Comparison of ENCODE assay signal across 19 cellular contexts in the genomic region with DNA sequence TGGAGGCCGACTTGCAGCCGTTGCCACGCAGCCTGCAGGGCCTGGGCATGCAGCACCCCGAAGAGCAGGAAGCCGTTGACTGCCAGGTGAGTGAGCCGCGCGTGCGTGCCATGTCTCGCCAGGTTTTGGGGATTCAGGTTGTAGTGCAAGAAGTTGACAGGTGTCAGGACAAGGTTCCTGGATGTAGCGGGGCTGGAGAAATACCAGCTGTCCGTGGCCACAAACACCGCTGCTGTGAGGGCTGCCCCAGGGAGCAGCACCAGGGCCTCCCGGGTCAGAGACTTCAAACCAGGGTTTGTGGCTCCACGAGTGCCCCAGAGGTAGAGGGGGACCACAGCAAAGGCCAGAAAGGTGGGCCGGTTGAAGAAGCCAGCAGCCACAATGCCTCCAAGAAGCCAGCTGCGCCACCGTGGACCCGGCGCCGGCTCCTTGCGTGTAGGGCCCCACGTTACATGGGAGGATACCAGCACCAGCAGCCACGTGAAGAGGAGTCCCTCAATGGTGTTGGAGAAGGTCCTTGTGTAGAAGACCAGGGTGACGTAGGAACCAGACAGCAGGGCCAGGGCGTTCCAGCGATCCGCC. TPM values are rescaled to one million over a fixed set of nuclear protein-coding genes. Genes with fewer than 3 reads are reported as not detected.
DNase-seq lines count a peak whose midpoint lies in the region; ATAC-seq, FAIRE-seq and TF ChIP-seq lines count a peak whose summit lies in the region.
"Had no signal": no experiment of that assay in that cellular context is flagged by ENCODE, and none has a peak within 500 bp of the region (broad histone marks: within the 10 kb centered on the region; RNA-seq: fewer than 3 reads in every experiment).

No MANE protein-coding gene starts in this region.

- H3K4me1 Mint-ChIP-seq in stimulated activated memory B cell treated with anti-CD40 and anti-IgM and Interleukin-4, amounts not matched to agents 10 μg/mL and 1 μg/mL and 100 μg/mL, for 72 hours: peaks cover 36% of the 10 kb centered on the region

- H3K27ac Mint-ChIP-seq in stimulated activated memory B cell treated with anti-CD40 and anti-IgM and Interleukin-4, amounts not matched to agents 10 μg/mL and 1 μg/mL and 100 μg/mL, for 72 hours: no peak overlapping the region
- H3K27ac Mint-ChIP-seq: B cell; CD4-positive, alpha-beta T cell had no signal

- H3K18ac ChIP-seq in mesenchymal stem cell (ENCODE audit: low read depth in 1 of 2, low read length in 2 of 2): no peak overlapping the region

- H3K36me3 Mint-ChIP-seq in stimulated activated memory B cell treated with anti-CD40 and anti-IgM and Interleukin-4, amounts not matched to agents 10 μg/mL and 1 μg/mL and 100 μg/mL, for 72 hours: peaks cover 15% of the 10 kb centered on the region
- H3K36me3 Mint-ChIP-seq: IgD-negative memory B cell had no signal

- WGBS in HepG2 (ENCODE audit: low lambda C conversion rate): 77% methylated on average over 18 of the region's 28 CpGs
- 40% methylated on average over 1 of the region's 28 CpGs for WGBS in right lobe of liver (ENCODE audit: insufficient coverage, low coverage, low lambda C conversion rate, missing lambda C conversion rate)
- 90% methylated on average over 28 of the region's 28 CpGs for WGBS in mesenchymal stem cell

- no peak for TF ChIP-seq EP300 in HepG2 (IDR thresholded peaks at IDR 0.05; ENCODE audit: low read depth in 2 of 2, low read length in 2 of 2)
- TF ChIP-seq EP300 in HepG2 (CRISPR knock-in tag; IDR thresholded peaks at IDR 0.05; ENCODE audit: borderline replicate concordance): no peak

- peak overlapping the region; percentile 24; the same call in 1 of the 2 replicates for H3K9ac ChIP-seq in HepG2 (ENCODE audit: insufficient read depth, low read depth, low read length)
- peak overlapping the region; percentile 13 for H3K9ac ChIP-seq in mesenchymal stem cell (ENCODE audit: low read length)

- no peaks in the 10 kb centered on the region for H3K9me3 Mint-ChIP-seq in stimulated activated memory B cell treated with anti-CD40 and anti-IgM and Interleukin-4, amounts not matched to agents 10 μg/mL and 1 μg/mL and 100 μg/mL, for 72 hours
- H3K9me3 Mint-ChIP-seq: CD4-positive, alpha-beta T cell; IgD-negative memory B cell had no signal

- H3K36me3 ChIP-seq in HepG2 (replicated peaks in 1 of 2; ENCODE audit: control insufficient read depth in 1 of 2, insufficient read depth in 2 of 2, low read length in 2 of 2) (peaks cover 0 to 3% of the 10 kb centered on the region in 2 experiments; a peak in 1 of 5 replicates), right lobe of liver (no peaks in the 10 kb centered on the region), WERI-Rb-1 (no peaks in the 10 kb centered on the region), mesenchymal stem cell (ENCODE audit: control insufficient read depth in 1 of 2, insufficient read depth in 2 of 2, low read depth in 1 of 2, low read length in 2 of 2) (peaks cover 19% of the 10 kb centered on the region in 2 experiments)

- H2AFZ ChIP-seq in HepG2 (ENCODE audit: low read length) (no peak overlapping the region), mesenchymal stem cell (ENCODE audit: low read depth, low read length) (no peak overlapping the region)

- H3K4me3 Mint-ChIP-seq in stimulated activated memory B cell treated with anti-CD40 and anti-IgM and Interleukin-4, amounts not matched to agents 10 μg/mL and 1 μg/mL and 100 μg/mL, for 72 hours: no peak overlapping the region
- H3K4me3 Mint-ChIP-seq: B cell; CD4-positive, alpha-beta T cell; IgD-negative memory B cell had no signal

- no peak overlapping the region for H4K91ac ChIP-seq in mesenchymal stem cell (ENCODE audit: low read length)

- peaks cover 97% of the 10 kb centered on the region for H3K4me1 ChIP-seq in HepG2 (ENCODE audit: insufficient read depth, low read length)
- peaks cover 0 to 8% (median 2%) of the 10 kb centered on the region in 4 donors for H3K4me1 ChIP-seq in right lobe of liver
- H3K4me1 ChIP-seq in mesenchymal stem cell (ENCODE audit: control insufficient read depth, insufficient read depth, low read depth, low read length): peaks cover 8% of the 10 kb centered on the region

- H3K27me3 ChIP-seq in HepG2 (ENCODE audit: control insufficient read depth in 1 of 2, insufficient read depth in 2 of 2, low read length in 2 of 2) (peaks cover 0 to 3% of the 10 kb centered on the region in 2 experiments; a peak in 2 of 5 replicates), right lobe of liver (no peaks in the 10 kb centered on the region), WERI-Rb-1 (ENCODE audit: insufficient read depth, low read depth, severe bottlenecking) (no peaks in the 10 kb centered on the region), mesenchymal stem cell (ENCODE audit: control insufficient read depth in 1 of 2, insufficient read depth in 1 of 2, low read length in 2 of 2) (peaks cover 0 to 3% of the 10 kb centered on the region in 2 experiments)

- in situ Hi-C loops in HepG2 (cut with HindIII; ENCODE audit: extremely low pct_ligation_motif_present, low pct_unique_long_range_greater_than_20kb): no loop called here

- no peaks in the 10 kb centered on the region for H3K27me3 Mint-ChIP-seq in stimulated activated memory B cell treated with anti-CD40 and anti-IgM and Interleukin-4, amounts not matched to agents 10 μg/mL and 1 μg/mL and 100 μg/mL, for 72 hours
- H3K27me3 Mint-ChIP-seq: B cell; CD4-positive, alpha-beta T cell; IgD-negative memory B cell had no signal

- TF ChIP-seq RAD21 in HepG2 (CRISPR knock-in tag; IDR thresholded peaks at IDR 0.05): no peak

- H3K4me3 ChIP-seq in HepG2 (replicated peaks in 1 of 3; ENCODE audit: insufficient read depth in 1 of 3, low read depth in 2 of 3, low read length in 3 of 3): peak overlapping the region in 1 of 3 experiments; percentile 44; a peak in 1 of 6 replicates
- no peak overlapping the region for H3K4me3 ChIP-seq in right lobe of liver
- no peak overlapping the region for H3K4me3 ChIP-seq in WERI-Rb-1 (ENCODE audit: low read depth, low read length)
- H3K4me3 ChIP-seq in mesenchymal stem cell (ENCODE audit: insufficient read depth in 1 of 2, low read depth in 1 of 2, low read length in 2 of 2): no peak overlapping the region
- H3K4me3 ChIP-seq: HAP-1 had no signal

- no peak overlapping the region for H2BK120ac ChIP-seq in mesenchymal stem cell (ENCODE audit: low read depth, low read length)

- FAIRE-seq in HepG2 (lab: Jason Lieb, UNC): no peak
- FAIRE-seq: A204.1, D721Med, G401.6, GM12891 had no signal

- no peak for TF ChIP-seq CTCF in HepG2 (CRISPR knock-in tag; IDR thresholded peaks at IDR 0.05)
- no peak for TF ChIP-seq CTCF in right lobe of liver (IDR thresholded peaks at IDR 0.05)
- TF ChIP-seq CTCF in WERI-Rb-1 (IDR thresholded peaks at IDR 0.05; ENCODE audit: low read depth, low read length): no peak

- CTCF ChIA-PET in HepG2 (lab: Yijun Ruan, JAX; ENCODE audit: low intra/inter-chr PET ratio, low total read pairs): interaction anchor here (1.9 kb wide), 1 partner anchor 22 kb away, joined by 15 read pairs; a partner anchor contains a TSS

- H3K79me1 ChIP-seq in mesenchymal stem cell (replicated peaks; ENCODE audit: low read length, poor library complexity, severe bottlenecking): peaks cover 8% of the 10 kb centered on the region

- H2BK12ac ChIP-seq in mesenchymal stem cell (ENCODE audit: low read length in 2 of 2): no peak overlapping the region

- no peak overlapping the region for H2BK15ac ChIP-seq in mesenchymal stem cell (ENCODE audit: low read depth, poor library complexity, severe bottlenecking)

- no peak for DNase-seq in HepG2 (ENCODE audit: low spot score)
- DNase-seq in right lobe of liver: no peak
- no peak for DNase-seq in WERI-Rb-1
- no peak for DNase-seq in mesenchymal stem cell
- no peak for DNase-seq in anterior cingulate cortex (lab: John Stamatoyannopoulos, UW)
- DNase-seq: C1 segment of cervical spinal cord; CD4-positive, alpha-beta T cell; DMS153; DMS79 treated with DMSO at 0.1 percent for 48 hours; GOT3 had no signal

- no peak overlapping the region for H2AK5ac ChIP-seq in mesenchymal stem cell (ENCODE audit: low read length, severe bottlenecking)

- BruUV-seq in HepG2 (replicated peaks; lab: Mats Ljungman, UMichigan): no TSS peak

- ATAC-seq in HepG2 (no peak; the same call in 2 of the 3 replicates), right lobe of liver (no peak), HG02610 (IDR thresholded peaks at IDR 0.05; ENCODE audit: unreplicated experiment) (no peak)
- peak; percentile 20 for ATAC-seq in stimulated activated memory B cell treated with anti-CD40 and anti-IgM and Interleukin-4, amounts not matched to agents 10 μg/mL and 1 μg/mL and 100 μg/mL, for 72 hours

- H3K4me2 ChIP-seq in HepG2 (ENCODE audit: low read depth, low read length) (peak overlapping the region; percentile 52), mesenchymal stem cell (ENCODE audit: low read length, poor library complexity, severe bottlenecking) (no peak overlapping the region)

- intact Hi-C loops in HepG2 (cut with micrococcal nuclease; ENCODE audit: unreplicated experiment): loop anchor here (2.0 kb wide), 2 partner anchors 23 to 109 kb away; no protein-coding TSS in a partner anchor
- intact Hi-C loops in right lobe of liver (cut with DNase I): loop anchor here in 1 of 2 donors (10.0 kb wide), 1 partner anchor 83 kb away; a partner anchor contains a TSS

- TF ChIP-seq POLR2A in HepG2 (IDR thresholded peaks at IDR 0.05; ENCODE audit: insufficient read depth in 1 of 2, low read depth in 2 of 2, low read length in 2 of 2): no peak
- TF ChIP-seq POLR2A in right lobe of liver (IDR thresholded peaks at IDR 0.05): no peak

- no peak overlapping the region for H2BK5ac ChIP-seq in mesenchymal stem cell (ENCODE audit: low read depth, low read length, poor library complexity, severe bottlenecking)

- H3K14ac ChIP-seq in mesenchymal stem cell (ENCODE audit: low read length in 2 of 2): no peak overlapping the region

- H3K9me3 ChIP-seq in HepG2 (ENCODE audit: low read length) (no peaks in the 10 kb centered on the region), right lobe of liver (no peaks in the 10 kb centered on the region), WERI-Rb-1 (ENCODE audit: severe bottlenecking) (no peaks in the 10 kb centered on the region), mesenchymal stem cell (ENCODE audit: control insufficient read depth, low read length) (no peaks in the 10 kb centered on the region)
- H3K9me3 ChIP-seq: HAP-1 had no signal

- H4K8ac ChIP-seq in mesenchymal stem cell (ENCODE audit: low read length): no peak overlapping the region

- H3K27ac ChIP-seq in HepG2 (ENCODE audit: extremely low read length, insufficient read depth, low read length): peak overlapping the region; percentile 41
- H3K27ac ChIP-seq in right lobe of liver: no peak overlapping the region
- peak overlapping the region; percentile 33; the same call in 1 of the 2 replicates for H3K27ac ChIP-seq in WERI-Rb-1
- no peak overlapping the region for H3K27ac ChIP-seq in mesenchymal stem cell (ENCODE audit: low read length, poor library complexity, severe bottlenecking)

- POLR2A ChIA-PET in HepG2 (lab: Yijun Ruan, JAX): no interaction called here

- H4K20me1 ChIP-seq in HepG2 (ENCODE audit: insufficient read depth, low read length): no peaks in the 10 kb centered on the region; the same call in 1 of the 2 replicates

- no peak overlapping the region for H3K23ac ChIP-seq in mesenchymal stem cell (ENCODE audit: low read length in 2 of 2)

- H3K79me2 ChIP-seq in HepG2 (ENCODE audit: insufficient read depth, low read length): peaks cover 15% of the 10 kb centered on the region

- H3K4ac ChIP-seq in mesenchymal stem cell (ENCODE audit: low read depth in 1 of 2, low read length in 2 of 2): no peak overlapping the region

RNA-seq across cellular contexts. Expression of a gene that starts 5.6 kb away (rescaled TPM):
- 58.7 and 69.2 TPM in 2 replicates for total RNA-seq in HepG2 (2016; rRNA removed; fragmentation: Illumina TruSeq; extraction: Trizol)
- 14.8 and 15.0 TPM in 2 replicates for total RNA-seq in HepG2 (2016; cell fraction: cytosol; rRNA removed; fragmentation: Illumina TruSeq; extraction: Trizol; ENCODE audit: low read depth)
- 59.9 and 75.2 TPM in 2 replicates for total RNA-seq in HepG2 (2016; cell fraction: insoluble cytoplasmic fraction; rRNA removed; fragmentation: Illumina TruSeq; extraction: Trizol)
- 28.9 and 32.1 TPM in 2 replicates for total RNA-seq in HepG2 (2016; cell fraction: membrane; rRNA removed; fragmentation: Illumina TruSeq; extraction: Trizol)
- total RNA-seq in HepG2 (2016; cell fraction: nucleus; rRNA removed; fragmentation: Illumina TruSeq; extraction: Trizol): 32.0 and 37.9 TPM in 2 replicates
- 78.5 and 95.5 TPM in 2 replicates for polyA plus RNA-seq in HepG2 (2011; rRNA removed)
- 55.6 and 71.5 TPM in 2 replicates for polyA plus RNA-seq in HepG2 (2011; cell fraction: cytosol; rRNA removed)
- 68.9 and 76.8 TPM in 2 replicates for polyA plus RNA-seq in HepG2 (2011; cell fraction: nucleus; rRNA removed)
- 143 and 171 TPM in 2 replicates for polyA plus RNA-seq in HepG2 (2012)
- polyA plus RNA-seq in HepG2 (2016; cell fraction: cytosol; fragmentation: Illumina TruSeq; extraction: Trizol; ENCODE audit: low read depth): 10.8 and 12.4 TPM in 2 replicates
- 79.7 and 83.7 TPM in 2 replicates for polyA plus RNA-seq in HepG2 (2016; cell fraction: insoluble cytoplasmic fraction; fragmentation: Illumina TruSeq; extraction: Trizol; ENCODE audit: low read depth)
- polyA plus RNA-seq in HepG2 (2016; cell fraction: membrane; fragmentation: Illumina TruSeq; extraction: Trizol; ENCODE audit: low read depth): 23.3 and 24.5 TPM in 2 replicates
- polyA plus RNA-seq in HepG2 (2016; cell fraction: nucleus; fragmentation: Illumina TruSeq; extraction: Trizol; ENCODE audit: insufficient read depth, low read depth): 76.1 and 83.0 TPM in 2 replicates
- polyA minus RNA-seq in HepG2 (2011; rRNA and poly(A)+ RNA removed; ENCODE audit: low replicate concordance): 20.6 and 28.7 TPM in 2 replicates
- polyA minus RNA-seq in HepG2 (2011; cell fraction: cytosol; rRNA and poly(A)+ RNA removed): 26.5 and 26.6 TPM in 2 replicates
- polyA minus RNA-seq in HepG2 (2011; cell fraction: nucleus; rRNA and poly(A)+ RNA removed): 50.9 and 51.7 TPM in 2 replicates
- total RNA-seq in right lobe of liver: 10 to 100 TPM; 12.9 to 24.6 (median 19.1) TPM
- polyA plus RNA-seq in mesenchymal stem cell (2013, experiment 1 of 2): 66.7 TPM
- polyA plus RNA-seq in mesenchymal stem cell (2013, experiment 2 of 2): 67.4 TPM

RNA-seq across cellular contexts. Expression of a gene that starts 20.7 kb away (rescaled TPM):
- total RNA-seq in HepG2 (2016; rRNA removed; fragmentation: Illumina TruSeq; extraction: Trizol) (2.2 and 4.7 TPM in 2 replicates), right lobe of liver (1 to 10 TPM; 1.2 to 2.8 (median 2.4) TPM)
- total RNA-seq in HepG2 (2016; cell fraction: cytosol; rRNA removed; fragmentation: Illumina TruSeq; extraction: Trizol; ENCODE audit: low read depth): 4.8 and 7.9 TPM in 2 replicates
- total RNA-seq in HepG2 (2016; cell fraction: insoluble cytoplasmic fraction; rRNA removed; fragmentation: Illumina TruSeq; extraction: Trizol): 1.9 and 4.8 TPM in 2 replicates
- total RNA-seq in HepG2 (2016; cell fraction: membrane; rRNA removed; fragmentation: Illumina TruSeq; extraction: Trizol): 3.9 and 5.7 TPM in 2 replicates
- 3.7 and 5.7 TPM in 2 replicates for total RNA-seq in HepG2 (2016; cell fraction: nucleus; rRNA removed; fragmentation: Illumina TruSeq; extraction: Trizol)
- 60.5 and 75.7 TPM in 2 replicates for polyA plus RNA-seq in HepG2 (2011; rRNA removed)
- 43.3 TPM in 2 replicates for polyA plus RNA-seq in HepG2 (2011; cell fraction: cytosol; rRNA removed)
- 156 and 196 TPM in 2 replicates for polyA plus RNA-seq in HepG2 (2011; cell fraction: nucleus; rRNA removed)
- 56.2 and 56.6 TPM in 2 replicates for polyA plus RNA-seq in HepG2 (2012)
- polyA plus RNA-seq in HepG2 (2016; cell fraction: cytosol; fragmentation: Illumina TruSeq; extraction: Trizol; ENCODE audit: low read depth): 6.6 and 6.7 TPM in 2 replicates
- 3.7 and 4.6 TPM in 2 replicates for polyA plus RNA-seq in HepG2 (2016; cell fraction: insoluble cytoplasmic fraction; fragmentation: Illumina TruSeq; extraction: Trizol; ENCODE audit: low read depth)
- polyA plus RNA-seq in HepG2 (2016; cell fraction: membrane; fragmentation: Illumina TruSeq; extraction: Trizol; ENCODE audit: low read depth): 5.4 and 6.6 TPM in 2 replicates
- 16.4 and 17.2 TPM in 2 replicates for polyA plus RNA-seq in HepG2 (2016; cell fraction: nucleus; fragmentation: Illumina TruSeq; extraction: Trizol; ENCODE audit: insufficient read depth, low read depth)
- polyA minus RNA-seq in HepG2 (2011; rRNA and poly(A)+ RNA removed; ENCODE audit: low replicate concordance): 0.58 and 57.9 TPM in 2 replicates
- 15.7 and 18.4 TPM in 2 replicates for polyA minus RNA-seq in HepG2 (2011; cell fraction: cytosol; rRNA and poly(A)+ RNA removed)
- 38.0 and 53.5 TPM in 2 replicates for polyA minus RNA-seq in HepG2 (2011; cell fraction: nucleus; rRNA and poly(A)+ RNA removed)
- polyA plus RNA-seq in mesenchymal stem cell (2013, experiment 1 of 2): 1.0 TPM
- polyA plus RNA-seq in mesenchymal stem cell (2013, experiment 2 of 2): 1.2 TPM

Comparison
In these comparisons a context has a peak if more than half of its experiments do, and no peak if none do; other contexts are left out.
1. H3K27ac ChIP-seq: peak in HepG2 (single experiment) and WERI-Rb-1 (single experiment); none in right lobe of liver (0 of 3) and mesenchymal stem cell (single experiment).